ENCODE assay signal across 8 cellular contexts in the genomic region with DNA sequence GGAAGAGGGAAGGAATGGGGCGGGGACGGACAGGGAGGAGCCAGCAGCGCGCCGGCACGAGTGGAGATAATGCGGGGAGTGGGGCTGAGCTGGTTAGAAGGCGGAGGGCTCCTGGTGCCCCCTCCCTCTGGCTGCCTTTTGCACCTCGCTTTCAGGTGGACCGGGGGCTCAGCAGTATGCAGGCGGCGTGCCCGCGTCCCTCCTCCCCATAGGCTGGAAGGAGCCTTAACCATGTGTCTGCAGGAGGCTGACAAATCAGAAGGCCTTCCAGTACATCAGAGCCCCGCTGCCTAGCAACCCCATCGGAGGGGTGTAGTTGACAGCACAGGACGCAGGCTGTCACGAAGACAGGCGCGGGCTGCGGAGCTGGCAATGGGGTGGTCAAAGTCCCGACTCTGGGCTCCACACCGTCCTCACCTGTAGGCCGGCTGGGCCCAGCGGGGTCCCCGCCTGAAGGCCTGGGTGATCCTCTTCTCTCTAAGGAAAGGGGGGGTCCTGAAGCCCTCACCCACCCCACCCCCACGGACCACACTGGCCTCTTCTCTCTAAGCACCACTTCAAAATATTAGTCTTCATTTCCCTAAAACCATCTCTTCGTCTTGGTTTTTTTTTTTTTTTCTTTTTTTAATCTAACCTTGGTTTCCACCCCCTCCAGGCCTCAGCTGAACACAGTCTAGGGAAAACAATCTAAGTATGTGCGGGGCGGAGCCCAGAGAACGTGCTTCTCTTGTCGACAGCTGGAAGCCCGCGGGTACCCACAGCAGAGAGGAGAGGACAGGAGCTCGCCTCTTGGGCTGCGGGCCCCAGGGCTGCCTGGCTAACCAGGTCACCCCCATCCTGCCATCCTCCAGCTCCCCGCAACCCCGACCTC. TPM values are rescaled to one million over a fixed set of nuclear protein-coding genes. Genes with fewer than 3 reads are reported as not detected.
A peak's percentile ranks its signal among the peaks of the same experiment; 100 is the strongest.
DNase-seq lines count a peak whose midpoint lies in the region; ATAC-seq and TF ChIP-seq lines count a peak whose summit lies in the region.

No MANE protein-coding gene starts in this region.

- intact Hi-C loops in dorsolateral prefrontal cortex (cut with DNase I), result loop anchor here in 1 of 2 donors (5.0 kb wide), 1 partner anchor 41 kb away; no protein-coding TSS in a partner anchor
- intact Hi-C loops in right lobe of liver (cut with DNase I), result no loop called here

- peak overlapping the region; percentile 79 for H3K27ac Mint-ChIP-seq in activated CD4-positive, alpha-beta T cell treated with anti-CD3 and anti-CD28 coated beads, Interleukin-2, amount 10 ng/mL, durations not matched to agents 7 days and 5 days

- H3K27ac ChIP-seq in dorsolateral prefrontal cortex, result peak overlapping the region in 58 of 59 donors; percentile 24 to 96 (median 87)
- peak overlapping the region; percentile 85 to 97 (median 89) for H3K27ac ChIP-seq in right lobe of liver

- no peaks in the 10 kb centered on the region for H3K9me3 Mint-ChIP-seq in activated CD4-positive, alpha-beta T cell treated with anti-CD3 and anti-CD28 coated beads, Interleukin-2, amount 10 ng/mL, durations not matched to agents 7 days and 5 days

- H3K4me3 ChIP-seq in AG04449 (ENCODE audit: low read depth, low read length) (peak overlapping the region; percentile 51), dorsolateral prefrontal cortex (peak overlapping the region; percentile 54 to 92 (median 76)), right lobe of liver (peak overlapping the region; percentile 59 to 69 (median 61))

- CTCF ChIA-PET in AG04449 (lab: Yijun Ruan, JAX), result interaction anchor here (0.7 to 1.5 kb wide), 7 partner anchors 11 to 153 kb away, joined by 3 to 5 read pairs (median 3); a partner anchor contains a TSS
- CTCF ChIA-PET in activated CD4-positive, alpha-beta T cell treated with anti-CD3 and anti-CD28 coated beads, Interleukin-2, amount 10 ng/mL, durations not matched to agents 7 days and 5 days (lab: Charles Lee), result interaction anchor here (0.5 to 1.4 kb wide), 8 partner anchors 9 to 369 kb away, joined by 3 to 5 read pairs (median 4); a partner anchor contains a TSS

- TF ChIP-seq CTCF in AG04449 (IDR thresholded peaks at IDR 0.05; ENCODE audit: insufficient read depth, low read length, missing control alignments) (no peak), dorsolateral prefrontal cortex (IDR thresholded peaks at IDR 0.05 in 54 of 56, conservative IDR thresholded peaks at IDR 0.05 in 2 of 56; ENCODE audit: low read depth in 1 of 56, partially characterized antibody in 56 of 56) (no peak), right lobe of liver (IDR thresholded peaks at IDR 0.05) (no peak)

- peaks cover 47% of the 10 kb centered on the region for H3K4me1 Mint-ChIP-seq in activated CD4-positive, alpha-beta T cell treated with anti-CD3 and anti-CD28 coated beads, Interleukin-2, amount 10 ng/mL, durations not matched to agents 7 days and 5 days

- no peak for TF ChIP-seq POLR2A in right lobe of liver (IDR thresholded peaks at IDR 0.05)

- H3K36me3 ChIP-seq in right lobe of liver, result peaks cover 0 to 4% (median 0%) of the 10 kb centered on the region in 4 donors

- WGBS in right lobe of liver (ENCODE audit: insufficient coverage, low coverage, low lambda C conversion rate, missing lambda C conversion rate), result 1% methylated on average over 10 of the region's 38 CpGs

- no peaks in the 10 kb centered on the region for H3K9me3 ChIP-seq in right lobe of liver

- H3K27me3 Mint-ChIP-seq in activated CD4-positive, alpha-beta T cell treated with anti-CD3 and anti-CD28 coated beads, Interleukin-2, amount 10 ng/mL, durations not matched to agents 7 days and 5 days, result no peaks in the 10 kb centered on the region

- H3K36me3 Mint-ChIP-seq in activated CD4-positive, alpha-beta T cell treated with anti-CD3 and anti-CD28 coated beads, Interleukin-2, amount 10 ng/mL, durations not matched to agents 7 days and 5 days (ENCODE audit: low read depth), result peaks cover 27% of the 10 kb centered on the region

- POLR2A ChIA-PET in AG04449 (lab: Yijun Ruan, JAX), result interaction anchor here (0.5 to 1.2 kb wide), 5 partner anchors 40 to 259 kb away, joined by 3 to 4 read pairs (median 3); no protein-coding TSS in a partner anchor
- POLR2A ChIA-PET in activated CD4-positive, alpha-beta T cell treated with anti-CD3 and anti-CD28 coated beads, Interleukin-2, amount 10 ng/mL, durations not matched to agents 7 days and 5 days (lab: Charles Lee), result no interaction called here

- H3K27me3 ChIP-seq in dorsolateral prefrontal cortex (no peaks in the 10 kb centered on the region), right lobe of liver (no peaks in the 10 kb centered on the region)

- H3K4me3 Mint-ChIP-seq in activated CD4-positive, alpha-beta T cell treated with anti-CD3 and anti-CD28 coated beads, Interleukin-2, amount 10 ng/mL, durations not matched to agents 7 days and 5 days, result peak overlapping the region; percentile 67

- ATAC-seq in GM18861 (IDR thresholded peaks at IDR 0.05; ENCODE audit: unreplicated experiment), result peak; percentile 45
- ATAC-seq in HG03045 (IDR thresholded peaks at IDR 0.05; ENCODE audit: unreplicated experiment), result peak; percentile 55
- peak; percentile 53 to 63 (median 56) for ATAC-seq in right lobe of liver

- peaks cover 0 to 31% (median 8%) of the 10 kb centered on the region in 4 donors for H3K4me1 ChIP-seq in right lobe of liver

- DNase-seq in AG04449 (ENCODE audit: low read depth, low spot score) (no peak), NCI-H2227 (lab: John Stamatoyannopoulos, UW; ENCODE audit: unreplicated experiment) (peak; percentile 92), dorsolateral prefrontal cortex (peak; percentile 66 to 95 (median 90)), right lobe of liver (peak; percentile 81 to 92 (median 86))
- peak; percentile 60 for DNase-seq in activated CD4-positive, alpha-beta T cell treated with anti-CD3 and anti-CD28 coated beads, Interleukin-2, amount 10 ng/mL, durations not matched to agents 7 days and 5 days
- DNase-seq in stimulated activated CD8-positive, alpha-beta memory T cell treated with anti-CD3 and anti-CD28 coated beads, Interleukin-12 subunit alpha, Interleukin-12 subunit beta, amount 100 ng/mL, for 1 hour (ENCODE audit: low read depth), result peak; percentile 53

RNA-seq across cellular contexts. Expression of a gene that starts 44.5 kb away (rescaled TPM):
- total RNA-seq in activated CD4-positive, alpha-beta T cell treated with anti-CD3 and anti-CD28 coated beads, Interleukin-2, amount 10 ng/mL, durations not matched to agents 7 days and 5 days, result 10 to 100 TPM; 66.2 to 72.7 TPM
- total RNA-seq in dorsolateral prefrontal cortex (10 to 100 TPM; 32.1 to 60.8 (median 45.3) TPM), right lobe of liver (10 to 100 TPM in 2 of 6 experiments, 1 to 10 TPM in 4; 4.8 to 22.8 (median 9.8) TPM)
